ENCODE assay signal across 10 cellular contexts in genomic region chr5:126851441-126852103, GRCh38.
A peak's percentile ranks its signal among the peaks of the same experiment; 100 is the strongest.
DNase-seq lines count a peak whose midpoint lies in the region; ATAC-seq and TF ChIP-seq lines count a peak whose summit lies in the region.
"Had no signal": no experiment of that assay in that cellular context is flagged by ENCODE, and none has a peak within 500 bp of the region (broad histone marks: within the 10 kb centered on the region; RNA-seq: fewer than 3 reads in every experiment).

No MANE protein-coding gene starts in this region.

- no peak for ATAC-seq in GM23338
- peak; percentile 34 to 68 (median 45) for ATAC-seq in heart right ventricle
- ATAC-seq in right lobe of liver, result no peak

- WGBS in heart right ventricle, 2 donors, result 47 to 51% methylated on average over 15 of the region's 15 CpGs
- WGBS in sigmoid colon, 2 donors, result 77 to 91% methylated on average over 15 of the region's 15 CpGs
- 82% methylated on average over 12 of the region's 15 CpGs for WGBS in right lobe of liver (ENCODE audit: insufficient coverage, low coverage, low lambda C conversion rate, missing lambda C conversion rate)

- peak in 1 of 2 experiments; percentile 14; a peak in 1 of 4 replicates for TF ChIP-seq CTCF in GM23338 (conservative IDR thresholded peaks at IDR 0.05; ENCODE audit: low read depth in 2 of 2)
- no peak for TF ChIP-seq CTCF in heart right ventricle (IDR thresholded peaks at IDR 0.05)
- TF ChIP-seq CTCF in sigmoid colon (IDR thresholded peaks at IDR 0.05), result no peak
- TF ChIP-seq CTCF in right lobe of liver (IDR thresholded peaks at IDR 0.05), result no peak

- H3K27me3 Mint-ChIP-seq in GM23338 (ENCODE audit: insufficient read depth, low read depth, poor library complexity), result peaks cover 13% of the 10 kb centered on the region
- H3K27me3 Mint-ChIP-seq in activated T-cell treated with anti-CD3 and anti-CD28 coated beads, Interleukin-2, amount 50 U/mL, for 24 hours, result no peaks in the 10 kb centered on the region
- H3K27me3 Mint-ChIP-seq: type B pancreatic cell had no signal

- H3K4me1 ChIP-seq in GM23338 (ENCODE audit: insufficient read depth), result peaks cover 52% of the 10 kb centered on the region
- H3K4me1 ChIP-seq in heart right ventricle, result peaks cover 0 to 64% (median 41%) of the 10 kb centered on the region in 9 donors
- peaks cover 0 to 19% (median 5%) of the 10 kb centered on the region in 4 donors for H3K4me1 ChIP-seq in sigmoid colon
- peaks cover 0 to 22% (median 0%) of the 10 kb centered on the region in 4 donors for H3K4me1 ChIP-seq in right lobe of liver

- no peak overlapping the region for H2AFZ ChIP-seq in GM23338

- no peaks in the 10 kb centered on the region for H3K9me2 ChIP-seq in GM23338 (ENCODE audit: insufficient read depth)

- H3K27ac ChIP-seq in GM23338 (ENCODE audit: low read depth) (peak overlapping the region; percentile 50; the same call in 1 of the 2 replicates), heart right ventricle (peak overlapping the region in 8 of 10 donors; percentile 35 to 81 (median 64)), sigmoid colon (peak overlapping the region; percentile 45 to 67 (median 48)), right lobe of liver (no peak overlapping the region)

- peaks cover 6% of the 10 kb centered on the region; the same call in 1 of the 2 replicates for H3K79me2 ChIP-seq in GM23338 (replicated peaks; ENCODE audit: insufficient read depth)

- no peaks in the 10 kb centered on the region for H4K20me1 ChIP-seq in GM23338 (replicated peaks; ENCODE audit: insufficient read depth)

- no peaks in the 10 kb centered on the region for H3K27me3 ChIP-seq in GM23338 (ENCODE audit: insufficient read depth)
- H3K27me3 ChIP-seq in heart right ventricle, result no peaks in the 10 kb centered on the region
- no peaks in the 10 kb centered on the region for H3K27me3 ChIP-seq in sigmoid colon
- H3K27me3 ChIP-seq in right lobe of liver, result no peaks in the 10 kb centered on the region

- no peak for TF ChIP-seq EP300 in sigmoid colon (IDR thresholded peaks at IDR 0.05)

- DNase-seq in GM23338 (ENCODE audit: low spot score), result no peak
- no peak for DNase-seq in activated T-cell treated with anti-CD3 and anti-CD28 coated beads, Interleukin-2, amount 50 U/mL, for 24 hours
- DNase-seq in heart right ventricle, result peak in 1 of 2 donors; percentile 34
- DNase-seq in sigmoid colon, result peak; percentile 80
- no peak for DNase-seq in SHP77 (lab: John Stamatoyannopoulos, UW)
- DNase-seq in H4 (ENCODE audit: low spot score), result no peak
- no peak for DNase-seq in HT-29 (ENCODE audit: low spot score)
- DNase-seq in right lobe of liver, result no peak
- DNase-seq: NCI-H226 had no signal

- H3F3A ChIP-seq in GM23338 (replicated peaks; ENCODE audit: low read depth), result peaks cover 12% of the 10 kb centered on the region; the same call in 1 of the 2 replicates

- intact Hi-C loops in heart right ventricle (cut with DNase I) (loop anchor here in 4 of 10 donors (10.0 kb wide), 2 partner anchors 183 to 193 kb away; partner anchors contain the start of gene MARCHF3 (in 3 of the 4)), sigmoid colon (cut with DNase I) (no loop called here), right lobe of liver (cut with DNase I) (no loop called here)

- H3K36me3 ChIP-seq in GM23338 (ENCODE audit: insufficient read depth) (0 out of 2 replicates have a peak, but pooled peaks cover 7% of the 10 kb centered on the region), heart right ventricle (no peaks in the 10 kb centered on the region), sigmoid colon (no peaks in the 10 kb centered on the region), right lobe of liver (no peaks in the 10 kb centered on the region)

- peaks cover 19% of the 10 kb centered on the region for H3K9me3 Mint-ChIP-seq in GM23338
- no peaks in the 10 kb centered on the region for H3K9me3 Mint-ChIP-seq in activated T-cell treated with anti-CD3 and anti-CD28 coated beads, Interleukin-2, amount 50 U/mL, for 24 hours

- H3K9me3 ChIP-seq in heart right ventricle, result no peaks in the 10 kb centered on the region
- H3K9me3 ChIP-seq in sigmoid colon, result no peaks in the 10 kb centered on the region
- no peaks in the 10 kb centered on the region for H3K9me3 ChIP-seq in right lobe of liver

- H3K4me2 ChIP-seq in GM23338, result peak overlapping the region; percentile 69

- no peak overlapping the region for H3K27ac Mint-ChIP-seq in GM23338
- peak overlapping the region; percentile 88 for H3K27ac Mint-ChIP-seq in activated T-cell treated with anti-CD3 and anti-CD28 coated beads, Interleukin-2, amount 50 U/mL, for 24 hours

- H3K4me3 Mint-ChIP-seq in GM23338, result no peak overlapping the region
- H3K4me3 Mint-ChIP-seq in activated T-cell treated with anti-CD3 and anti-CD28 coated beads, Interleukin-2, amount 50 U/mL, for 24 hours, result no peak overlapping the region
- H3K4me3 Mint-ChIP-seq: type B pancreatic cell had no signal

- H3K4me1 Mint-ChIP-seq in GM23338, result peaks cover 60% of the 10 kb centered on the region
- peaks cover 55% of the 10 kb centered on the region for H3K4me1 Mint-ChIP-seq in activated T-cell treated with anti-CD3 and anti-CD28 coated beads, Interleukin-2, amount 50 U/mL, for 24 hours (ENCODE audit: low read depth)

- H3K4me3 ChIP-seq in GM23338 (no peak overlapping the region), heart right ventricle (peak overlapping the region in 1 of 10 donors; percentile 24), sigmoid colon (no peak overlapping the region), right lobe of liver (no peak overlapping the region)

- H3K36me3 Mint-ChIP-seq in GM23338 (ENCODE audit: low read depth), result peaks cover 21% of the 10 kb centered on the region
- H3K36me3 Mint-ChIP-seq in activated T-cell treated with anti-CD3 and anti-CD28 coated beads, Interleukin-2, amount 50 U/mL, for 24 hours (ENCODE audit: low read depth), result peaks cover 28% of the 10 kb centered on the region

- no peak for TF ChIP-seq POLR2A in sigmoid colon (IDR thresholded peaks at IDR 0.05)
- no peak for TF ChIP-seq POLR2A in right lobe of liver (IDR thresholded peaks at IDR 0.05)

TF ChIP-seq in GM23338, 12 proteins besides CTCF, POLR2A, EP300 and RAD21 (continues in another document):
- no peak for TF ChIP-seq ZNF114 (CRISPR knock-in tag; IDR thresholded peaks at IDR 0.05)
- TF ChIP-seq STAT1 (IDR thresholded peaks at IDR 0.05; ENCODE audit: unreplicated experiment), result no peak
- no peak for TF ChIP-seq EZH2phosphoT487 (IDR thresholded peaks at IDR 0.05; ENCODE audit: unreplicated experiment)
- TF ChIP-seq ZNF331 (CRISPR knock-in tag; IDR thresholded peaks at IDR 0.05; ENCODE audit: low read depth), result no peak
- TF ChIP-seq POLR2AphosphoS5 (IDR thresholded peaks at IDR 0.05; ENCODE audit: low read depth), result no peak
- TF ChIP-seq ZNF462 (CRISPR knock-in tag; IDR thresholded peaks at IDR 0.05), result no peak

Comparison
In these comparisons a context has a peak if more than half of its experiments do, and no peak if none do; other contexts are left out.
1. ATAC-seq: peak in heart right ventricle (8 of 8); none in GM23338 (single experiment) and right lobe of liver (0 of 4).
2. H3K27ac ChIP-seq: peak in GM23338 (single experiment), heart right ventricle (8 of 10) and sigmoid colon (4 of 4); none in right lobe of liver (0 of 3).